Comparison of ENCODE assay signal across 8 cellular contexts in the genomic region with DNA sequence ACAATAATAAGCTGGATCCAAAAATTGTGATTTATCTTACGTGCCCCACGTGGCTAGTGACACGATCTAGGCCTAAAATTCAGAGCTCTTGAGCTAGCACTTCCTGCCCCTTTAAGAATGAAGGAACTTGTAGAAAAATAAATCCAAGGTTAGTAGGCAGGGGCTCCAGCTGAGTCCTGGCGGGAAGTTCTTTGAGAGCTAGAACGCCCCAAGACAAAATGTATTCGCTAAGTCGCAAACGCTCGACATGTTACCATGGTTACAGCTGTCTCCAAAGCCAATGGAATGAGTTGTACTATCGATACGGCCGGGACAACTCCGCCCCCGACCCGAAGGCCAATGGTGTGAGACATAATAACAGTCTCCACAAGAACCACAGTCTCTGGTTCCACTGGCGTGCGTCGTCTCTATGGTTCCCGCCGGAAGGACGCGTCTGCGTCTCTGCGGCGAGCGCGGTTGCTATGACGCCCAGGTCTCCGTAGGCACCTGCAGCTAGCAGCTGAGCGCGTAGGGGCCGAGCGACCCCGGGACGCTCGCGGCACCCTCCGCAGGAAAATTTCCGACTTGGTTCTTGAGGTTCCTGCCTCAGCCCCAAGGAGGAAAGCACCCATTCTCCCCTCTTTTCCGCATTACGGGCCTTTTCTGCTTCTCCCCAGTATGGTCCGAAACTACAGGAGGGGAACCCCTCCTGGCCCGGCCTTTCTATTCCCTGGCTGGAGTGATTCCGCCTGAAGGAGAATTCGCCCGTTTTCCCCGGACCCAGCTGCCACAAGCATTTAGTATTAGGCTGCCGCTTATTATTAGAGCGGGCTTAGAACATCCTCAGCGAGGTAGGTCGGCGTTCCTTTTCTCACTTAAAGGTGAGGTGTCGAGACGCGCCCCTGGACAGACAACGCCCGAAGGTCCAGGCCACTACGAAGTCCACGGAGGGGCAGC. TPM values are rescaled to one million over a fixed set of nuclear protein-coding genes. Genes with fewer than 3 reads are reported as not detected.
DNase-seq lines count a peak whose midpoint lies in the region; ATAC-seq, FAIRE-seq and TF ChIP-seq lines count a peak whose summit lies in the region.

A gene (plus strand): TSS at position 459 of the 936 bp plus-strand sequence. CDS start 17,266 bp downstream, outside the sequence.

- TF ChIP-seq CTCF in astrocyte of the spinal cord (IDR thresholded peaks at IDR 0.05; ENCODE audit: low read depth, low read length), result no peak
- TF ChIP-seq CTCF in hepatocyte (IDR thresholded peaks at IDR 0.05; ENCODE audit: poor library complexity), result no peak
- TF ChIP-seq CTCF in vagina (IDR thresholded peaks at IDR 0.05), result no peak

- H3K27ac ChIP-seq in hepatocyte (peak within 1 kb of the TSS; percentile 32), rectal smooth muscle tissue (ENCODE audit: low read depth, low read length) (no peak within 1 kb of the TSS), vagina (no peak within 1 kb of the TSS)

- H3K79me2 ChIP-seq in hepatocyte, result no peaks in the 10 kb centered on the region

- H3K4me3 ChIP-seq in astrocyte of the spinal cord (ENCODE audit: low read depth, low read length) (peak within 1 kb of the TSS; percentile 73), hepatocyte (peak within 1 kb of the TSS; percentile 46), rectal smooth muscle tissue (ENCODE audit: low read length) (peak within 1 kb of the TSS; percentile 82), vagina (peak within 1 kb of the TSS; percentile 77 to 81)

- no peaks in the 10 kb centered on the region for H3K36me3 ChIP-seq in hepatocyte (replicated peaks; ENCODE audit: insufficient read depth, low read depth)
- H3K36me3 ChIP-seq in rectal smooth muscle tissue (ENCODE audit: control insufficient read depth, insufficient read depth, low read length), result no peaks in the 10 kb centered on the region
- H3K36me3 ChIP-seq in vagina, result peaks cover 0 to 19% of the 10 kb centered on the region in 2 donors

- intact Hi-C loops in vagina (cut with DNase I), result no loop called here

- peaks cover 18% of the 10 kb centered on the region for H3K4me1 ChIP-seq in hepatocyte (ENCODE audit: insufficient read depth)
- H3K4me1 ChIP-seq in rectal smooth muscle tissue (ENCODE audit: control insufficient read depth, insufficient read depth, low read length), result peaks cover 5% of the 10 kb centered on the region
- peaks cover 22% of the 10 kb centered on the region for H3K4me1 ChIP-seq in vagina

- peak; percentile 99 for FAIRE-seq in GM18507 (lab: Jason Lieb, UNC)

- H3K9me3 ChIP-seq in hepatocyte (ENCODE audit: low read depth), result no peaks in the 10 kb centered on the region
- no peaks in the 10 kb centered on the region for H3K9me3 ChIP-seq in vagina

- H3K4me2 ChIP-seq in hepatocyte, result peak within 1 kb of the TSS; percentile 81

- peak within 1 kb of the TSS; percentile 58 for H2AFZ ChIP-seq in hepatocyte

- no peak for TF ChIP-seq POLR2A in vagina (IDR thresholded peaks at IDR 0.05)

- 3% methylated on average over 59 of the region's 59 CpGs for WGBS in hepatocyte (ENCODE audit: low lambda C conversion rate, missing lambda C conversion rate)

- in situ Hi-C loops in astrocyte of the spinal cord (cut with HindIII; ENCODE audit: low sequenced_read_pairs), result no loop called here

- no peak within 1 kb of the TSS for H3K9ac ChIP-seq in rectal smooth muscle tissue (ENCODE audit: low read length)

- no peaks in the 10 kb centered on the region for H4K20me1 ChIP-seq in hepatocyte (ENCODE audit: insufficient read depth, poor library complexity, severe bottlenecking)

- no peaks in the 10 kb centered on the region for H3K27me3 ChIP-seq in hepatocyte
- no peaks in the 10 kb centered on the region for H3K27me3 ChIP-seq in rectal smooth muscle tissue (ENCODE audit: control insufficient read depth, insufficient read depth, low read length)
- no peaks in the 10 kb centered on the region for H3K27me3 ChIP-seq in vagina

- peak; percentile 98 for ATAC-seq in HG02981 (IDR thresholded peaks at IDR 0.05; ENCODE audit: unreplicated experiment)

- H3K9me2 ChIP-seq in hepatocyte (replicated peaks; ENCODE audit: insufficient read depth), result no peaks in the 10 kb centered on the region

- peak; percentile 92 for DNase-seq in GM18507 (ENCODE audit: extremely low spot score, insufficient read length, low read depth)
- peak; percentile 100 for DNase-seq in NCI-H2029 (lab: John Stamatoyannopoulos, UW)
- DNase-seq in T1000 (lab: John Stamatoyannopoulos, UW), result peak; percentile 96
- DNase-seq in astrocyte of the spinal cord (ENCODE audit: low read depth, low spot score), result peak; percentile 99
- DNase-seq in hepatocyte (ENCODE audit: low spot score), result peak; percentile 98
- peak in 1 of 2 donors; percentile 98 for DNase-seq in vagina (ENCODE audit: extremely low spot score in 2 of 2)

RNA-seq across cellular contexts. Expression of the gene that starts here (rescaled TPM):
- total RNA-seq in hepatocyte (1.8 and 12.9 TPM in 2 replicates), vagina (1.5 TPM)
- 1.9 and 2.6 TPM in 2 replicates for polyA plus RNA-seq in hepatocyte
